ENCODE assay signal across 8 cellular contexts in genomic region chr17:4364622-4365041, GRCh38. TPM values are rescaled to one million over a fixed set of nuclear protein-coding genes. Genes with fewer than 3 reads are reported as not detected.
DNase-seq lines count a peak whose midpoint lies in the region; ATAC-seq and TF ChIP-seq lines count a peak whose summit lies in the region.

No MANE protein-coding gene starts in this region.

- H3F3A ChIP-seq in SK-N-SH (replicated peaks; ENCODE audit: insufficient read depth): peaks cover 14% of the 10 kb centered on the region

- 88% methylated on average over 18 of the region's 18 CpGs for WGBS in SK-N-SH (ENCODE audit: low lambda C conversion rate)

- peaks cover 33% of the 10 kb centered on the region for H3K4me1 Mint-ChIP-seq in activated naive CD8-positive, alpha-beta T cell treated with anti-CD3 and anti-CD28 coated beads for 36 hours
- H3K4me1 Mint-ChIP-seq in immature natural killer cell: peaks cover 38 to 42% of the 10 kb centered on the region in 2 donors

- peaks cover 19% of the 10 kb centered on the region for H3K36me3 Mint-ChIP-seq in activated naive CD8-positive, alpha-beta T cell treated with anti-CD3 and anti-CD28 coated beads for 36 hours
- H3K36me3 Mint-ChIP-seq in immature natural killer cell: no peaks in the 10 kb centered on the region

- H3K9me3 ChIP-seq in SK-N-SH (no peaks in the 10 kb centered on the region), subcutaneous abdominal adipose tissue (ENCODE audit: control insufficient read depth in 5 of 5, low read length in 5 of 5) (no peaks in the 10 kb centered on the region)

- H3K36me3 ChIP-seq in SK-N-SH (replicated peaks in 1 of 2; ENCODE audit: control insufficient read depth in 1 of 2, insufficient read depth in 2 of 2, low read length in 1 of 2) (peaks cover 0 to 9% of the 10 kb centered on the region in 2 experiments), subcutaneous abdominal adipose tissue (ENCODE audit: control insufficient read depth in 5 of 5, insufficient read depth in 5 of 5, low read length in 5 of 5) (peaks cover 0 to 2% (median 0%) of the 10 kb centered on the region in 5 donors)

- peaks cover 51% of the 10 kb centered on the region for H4K20me1 ChIP-seq in SK-N-SH (ENCODE audit: insufficient read depth)

- H2AFZ ChIP-seq in SK-N-SH (ENCODE audit: low read depth): no peak overlapping the region

- CTCF ChIA-PET in SK-N-SH (lab: Yijun Ruan, JAX): interaction anchor here (2.2 kb wide), 1 partner anchor 44 kb away, joined by 5 read pairs; no protein-coding TSS in a partner anchor

- peak overlapping the region; percentile 86 for H3K4me2 ChIP-seq in SK-N-SH

- H3K9ac ChIP-seq in SK-N-SH (peak overlapping the region; percentile 96; the same call in 1 of the 2 replicates), subcutaneous abdominal adipose tissue (ENCODE audit: low read length in 5 of 5) (peak overlapping the region; percentile 52 to 97 (median 94))

- TF ChIP-seq CTCF in SK-N-SH (IDR thresholded peaks at IDR 0.05): no peak

- peak overlapping the region; percentile 82 for H3K4me3 Mint-ChIP-seq in activated naive CD8-positive, alpha-beta T cell treated with anti-CD3 and anti-CD28 coated beads for 36 hours
- peak overlapping the region; percentile 88 to 99 (median 98) for H3K4me3 Mint-ChIP-seq in immature natural killer cell

- H3K4me1 ChIP-seq in SK-N-SH (ENCODE audit: control insufficient read depth in 1 of 2, insufficient read depth in 2 of 2, low read depth in 1 of 2, low read length in 1 of 2): peaks cover 3 to 4% of the 10 kb centered on the region in 2 experiments; a peak in 1 of 4 replicates
- H3K4me1 ChIP-seq in subcutaneous abdominal adipose tissue (ENCODE audit: control insufficient read depth in 5 of 5, insufficient read depth in 5 of 5, low read length in 5 of 5): peaks cover 1 to 24% (median 21%) of the 10 kb centered on the region in 5 donors

- H3K27me3 ChIP-seq in SK-N-SH (ENCODE audit: insufficient read depth) (no peaks in the 10 kb centered on the region), subcutaneous abdominal adipose tissue (ENCODE audit: control insufficient read depth in 5 of 5, insufficient read depth in 4 of 5, low read length in 5 of 5) (no peaks in the 10 kb centered on the region)

- TF ChIP-seq EP300 in SK-N-SH (IDR thresholded peaks at IDR 0.05; ENCODE audit: borderline replicate concordance in 1 of 2, low read depth in 1 of 2, low read length in 1 of 2): no peak

- POLR2A ChIA-PET in SK-N-SH (lab: Yijun Ruan, JAX): no interaction called here

- H3K27ac ChIP-seq in SK-N-SH (ENCODE audit: low read depth in 2 of 2, low read length in 1 of 2) (peak overlapping the region; percentile 39 to 89), subcutaneous abdominal adipose tissue (ENCODE audit: low read depth, low read length) (peak overlapping the region; percentile 90)

- DNase-seq in SK-N-SH (no peak), immature natural killer cell (no peak), kidney tubule cell (ENCODE audit: low spot score) (no peak)
- DNase-seq in activated naive CD8-positive, alpha-beta T cell treated with anti-CD3 and anti-CD28 coated beads for 36 hours: no peak

- H3K9me2 ChIP-seq in SK-N-SH: no peaks in the 10 kb centered on the region

- no peak for TF ChIP-seq RAD21 in SK-N-SH (IDR thresholded peaks at IDR 0.05; ENCODE audit: low read length)

- ATAC-seq in SK-N-SH treated with all-trans-retinoic acid at 6 μM for 48 hours (no peak), GM18870 (IDR thresholded peaks at IDR 0.05; ENCODE audit: unreplicated experiment) (no peak), HG02981 (IDR thresholded peaks at IDR 0.05; ENCODE audit: unreplicated experiment) (no peak)

- peaks cover 68% of the 10 kb centered on the region for H3K79me2 ChIP-seq in SK-N-SH (ENCODE audit: insufficient read depth)

- H3K4me3 ChIP-seq in SK-N-SH (ENCODE audit: low read depth in 2 of 2, low read length in 1 of 2) (peak overlapping the region; percentile 72 to 89), subcutaneous abdominal adipose tissue (ENCODE audit: low read depth in 1 of 5, low read length in 5 of 5) (peak overlapping the region; percentile 62 to 93 (median 82))

- H3K27ac Mint-ChIP-seq in activated naive CD8-positive, alpha-beta T cell treated with anti-CD3 and anti-CD28 coated beads for 36 hours: peak overlapping the region; percentile 79
- H3K27ac Mint-ChIP-seq in immature natural killer cell: peak overlapping the region; percentile 84 to 98 (median 94)

- no peaks in the 10 kb centered on the region for H3K27me3 Mint-ChIP-seq in activated naive CD8-positive, alpha-beta T cell treated with anti-CD3 and anti-CD28 coated beads for 36 hours
- H3K27me3 Mint-ChIP-seq in immature natural killer cell (ENCODE audit: low read depth in 3 of 3): peaks cover 7 to 9% (median 8%) of the 10 kb centered on the region in 3 donors

- H3K9me3 Mint-ChIP-seq in activated naive CD8-positive, alpha-beta T cell treated with anti-CD3 and anti-CD28 coated beads for 36 hours: no peaks in the 10 kb centered on the region
- no peaks in the 10 kb centered on the region for H3K9me3 Mint-ChIP-seq in immature natural killer cell

TF ChIP-seq in SK-N-SH, 30 proteins besides CTCF, POLR2A, EP300 and RAD21:
- TF ChIP-seq RFX5 (IDR thresholded peaks at IDR 0.05; ENCODE audit: low read length): no peak
- TF ChIP-seq RXRA (IDR thresholded peaks at IDR 0.05; ENCODE audit: borderline replicate concordance, low read depth): no peak
- TF ChIP-seq CHD2 (IDR thresholded peaks at IDR 0.05; ENCODE audit: low read length, partially characterized antibody): no peak
- no peak for TF ChIP-seq TCF12 (IDR thresholded peaks at IDR 0.05)
- no peak for TF ChIP-seq RCOR1 (IDR thresholded peaks at IDR 0.05; ENCODE audit: low read length)
- TF ChIP-seq ELF1 (IDR thresholded peaks at IDR 0.05): no peak

TF ChIP-seq in SK-N-SH treated with all-trans-retinoic acid at 6 μM for 48 hours, 23 proteins besides CTCF, POLR2A, EP300 and RAD21:
- TF ChIP-seq ZC3H10 (CRISPR knock-in tag; IDR thresholded peaks at IDR 0.05) (no peak), TOX (CRISPR knock-in tag; IDR thresholded peaks at IDR 0.05; ENCODE audit: borderline replicate concordance) (no peak), ZFP30 (CRISPR knock-in tag; IDR thresholded peaks at IDR 0.05) (no peak), PATZ1 (CRISPR knock-in tag; IDR thresholded peaks at IDR 0.05; ENCODE audit: borderline replicate concordance) (no peak), ZNF565 (CRISPR knock-in tag; conservative IDR thresholded peaks at IDR 0.05; ENCODE audit: low read depth) (no peak), ISL1 (CRISPR knock-in tag; IDR thresholded peaks at IDR 0.05) (no peak), BACH2 (CRISPR knock-in tag; IDR thresholded peaks at IDR 0.05; ENCODE audit: borderline replicate concordance) (no peak), ESRRG (CRISPR knock-in tag; IDR thresholded peaks at IDR 0.05) (no peak), TCF4 (CRISPR knock-in tag; IDR thresholded peaks at IDR 0.05; ENCODE audit: borderline replicate concordance) (no peak), CSRNP3 (CRISPR knock-in tag; IDR thresholded peaks at IDR 0.05) (no peak)

RNA-seq across cellular contexts. Expression of gene UBE2G1, which starts 1.8 kb away (rescaled TPM):
- 23.2 and 26.2 TPM in 2 replicates for polyA plus RNA-seq in SK-N-SH (2012; rRNA removed)
- 34.1 and 38.8 TPM in 2 replicates for polyA plus RNA-seq in SK-N-SH (2012; cell fraction: cytosol; rRNA removed)
- polyA plus RNA-seq in SK-N-SH (2012; cell fraction: nucleus; rRNA removed): 12.0 and 18.0 TPM in 2 replicates
- total RNA-seq in activated naive CD8-positive, alpha-beta T cell treated with anti-CD3 and anti-CD28 coated beads for 36 hours: 10 to 100 TPM; 58.8 to 63.9 TPM
- 10 to 100 TPM; 48.1 to 84.7 (median 69.3) TPM for polyA plus RNA-seq in immature natural killer cell
